8 cellular contexts compared by ENCODE assay signal in the genomic region with DNA sequence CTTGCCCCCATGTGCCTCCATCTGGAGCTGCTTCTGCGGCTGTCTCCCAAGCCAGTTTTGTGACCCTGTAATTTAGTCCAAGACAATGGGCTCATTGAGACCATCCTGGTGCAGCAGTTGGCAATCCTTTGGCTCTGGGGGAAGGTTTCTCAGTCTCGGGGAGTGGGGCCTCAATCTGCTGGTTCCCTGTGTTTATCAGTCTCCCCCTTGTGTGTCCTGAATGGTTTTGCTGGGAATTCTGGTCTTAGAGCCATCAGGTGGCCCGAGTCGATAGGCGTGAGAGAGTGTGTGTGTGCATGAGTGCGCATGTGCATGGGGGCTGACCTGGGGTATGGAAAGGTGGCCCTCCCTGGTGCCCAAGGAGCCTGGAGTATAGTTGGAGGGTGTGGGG.
A peak's percentile ranks its signal among the peaks of the same experiment; 100 is the strongest.
DNase-seq lines count a peak whose midpoint lies in the region; ATAC-seq and TF ChIP-seq lines count a peak whose summit lies in the region.
"Had no signal": no experiment of that assay in that cellular context is flagged by ENCODE, and none has a peak within 500 bp of the region (broad histone marks: within the 10 kb centered on the region; RNA-seq: fewer than 3 reads in every experiment).

No MANE protein-coding gene starts in this region.

- TF ChIP-seq CTCF in HFF-Myc (IDR thresholded peaks at IDR 0.05; ENCODE audit: low read depth, low read length, missing control alignments), result no peak
- no peak for TF ChIP-seq CTCF in hepatocyte (IDR thresholded peaks at IDR 0.05; ENCODE audit: poor library complexity)
- TF ChIP-seq CTCF in spleen (IDR thresholded peaks at IDR 0.05 in 8 of 11, conservative IDR thresholded peaks at IDR 0.05 in 3 of 11), result no peak

- H3K27ac Mint-ChIP-seq in activated T-cell treated with anti-CD3 and anti-CD28 coated beads, Interleukin-2, amount 50 U/mL, for 72 hours, result peak overlapping the region; percentile 47

- H3K27ac ChIP-seq in hepatocyte (peak overlapping the region; percentile 96), spleen (peak overlapping the region; percentile 63 to 95 (median 91))

- no peaks in the 10 kb centered on the region for H3K27me3 Mint-ChIP-seq in activated T-cell treated with anti-CD3 and anti-CD28 coated beads, Interleukin-2, amount 50 U/mL, for 72 hours (ENCODE audit: low read depth)

- no peak for TF ChIP-seq POLR2A in spleen (IDR thresholded peaks at IDR 0.05)

- peak in 1 of 2 donors; percentile 0 for ATAC-seq in activated T-cell treated with anti-CD3 and anti-CD28 coated beads, Interleukin-2, amount 50 U/mL, for 72 hours (replicated peaks in 1 of 2)
- no peak for ATAC-seq in GM18519 (IDR thresholded peaks at IDR 0.05; ENCODE audit: low FRiP score, unreplicated experiment)
- no peak for ATAC-seq in GM21360 (IDR thresholded peaks at IDR 0.05; ENCODE audit: unreplicated experiment)
- no peak for ATAC-seq in GM19395 (IDR thresholded peaks at IDR 0.05; ENCODE audit: unreplicated experiment)
- ATAC-seq: esophagus mucosa had no signal

- peaks cover 0 to 7% of the 10 kb centered on the region in 2 donors for H3K36me3 Mint-ChIP-seq in activated T-cell treated with anti-CD3 and anti-CD28 coated beads, Interleukin-2, amount 50 U/mL, for 72 hours (ENCODE audit: insufficient read depth in 2 of 2)

- peak overlapping the region; percentile 89 for H3K4me3 ChIP-seq in HFF-Myc (replicated peaks; ENCODE audit: low read depth, low read length)
- H3K4me3 ChIP-seq in hepatocyte, result no peak overlapping the region
- peak overlapping the region in 7 of 8 donors; percentile 89 to 99 (median 94) for H3K4me3 ChIP-seq in spleen

- peaks cover 73% of the 10 kb centered on the region for H3K4me1 ChIP-seq in hepatocyte (ENCODE audit: insufficient read depth)
- peaks cover 65 to 97% (median 87%) of the 10 kb centered on the region in 6 donors for H3K4me1 ChIP-seq in spleen

- no peaks in the 10 kb centered on the region for H3K9me3 Mint-ChIP-seq in activated T-cell treated with anti-CD3 and anti-CD28 coated beads, Interleukin-2, amount 50 U/mL, for 72 hours

- H3K4me2 ChIP-seq in hepatocyte, result peak overlapping the region; percentile 95

- H3K4me3 Mint-ChIP-seq in activated T-cell treated with anti-CD3 and anti-CD28 coated beads, Interleukin-2, amount 50 U/mL, for 72 hours, result peak overlapping the region; percentile 93 to 96

- peaks cover 95% of the 10 kb centered on the region for H3K79me2 ChIP-seq in hepatocyte

- H3K4me1 Mint-ChIP-seq in activated T-cell treated with anti-CD3 and anti-CD28 coated beads, Interleukin-2, amount 50 U/mL, for 72 hours (ENCODE audit: low read depth), result peaks cover 73% of the 10 kb centered on the region

- H3K36me3 ChIP-seq in hepatocyte (replicated peaks; ENCODE audit: insufficient read depth, low read depth) (no peaks in the 10 kb centered on the region), spleen (peaks cover 0 to 11% (median 0%) of the 10 kb centered on the region in 6 donors)

- no peaks in the 10 kb centered on the region for H3K27me3 ChIP-seq in hepatocyte
- no peaks in the 10 kb centered on the region for H3K27me3 ChIP-seq in spleen (replicated peaks in 1 of 7)

- WGBS in hepatocyte (ENCODE audit: low lambda C conversion rate, missing lambda C conversion rate), result 80% methylated on average over 6 of the region's 6 CpGs
- WGBS in spleen, 5 donors, result 71 to 76% (median 72%) methylated on average over 6 of the region's 6 CpGs

- DNase-seq in HFF-Myc (ENCODE audit: extremely low read depth, low read depth), result no peak
- DNase-seq in activated T-cell treated with anti-CD3 and anti-CD28 coated beads, Interleukin-2, amount 50 U/mL, for 72 hours, result no peak
- DNase-seq in hepatocyte (ENCODE audit: low spot score), result no peak
- DNase-seq in spleen, result no peak

- H3K9me3 ChIP-seq in hepatocyte (ENCODE audit: low read depth), result no peaks in the 10 kb centered on the region
- no peaks in the 10 kb centered on the region for H3K9me3 ChIP-seq in spleen

- intact Hi-C loops in spleen (cut with DNase I; ENCODE audit: low total_unique reads), result no loop called here

- peaks cover 60% of the 10 kb centered on the region for H4K20me1 ChIP-seq in hepatocyte (ENCODE audit: insufficient read depth, poor library complexity, severe bottlenecking)

- no peak overlapping the region for H2AFZ ChIP-seq in hepatocyte

- H3K9me2 ChIP-seq in hepatocyte (replicated peaks; ENCODE audit: insufficient read depth), result no peaks in the 10 kb centered on the region
